ENCODE assay signal across 8 cellular contexts in genomic region chr14:50532502-50533313, GRCh38. TPM values are rescaled to one million over a fixed set of nuclear protein-coding genes. Genes with fewer than 3 reads are reported as not detected.
A peak's percentile ranks its signal among the peaks of the same experiment; 100 is the strongest.
DNase-seq lines count a peak whose midpoint lies in the region; FAIRE-seq and TF ChIP-seq lines count a peak whose summit lies in the region.

TSS of gene MAP4K5 (minus strand) at chr14:50532569. CDS start at chr14:50532049, 520 bp downstream.

- H3K4ac ChIP-seq in H1 (replicated peaks; ENCODE audit: insufficient read length, low read depth, low read length) = peak within 1 kb of the TSS; percentile 89
- H3K4ac ChIP-seq in mesendoderm (ENCODE audit: low read depth, low read length) = peak within 1 kb of the TSS; percentile 77

- H2BK120ac ChIP-seq in H1 (replicated peaks; ENCODE audit: low read depth, low read length) = no peak within 1 kb of the TSS
- no peak within 1 kb of the TSS for H2BK120ac ChIP-seq in mesendoderm (ENCODE audit: low read depth, low read length)

- H4K20me1 ChIP-seq in H1 (replicated peaks in 1 of 2; ENCODE audit: control insufficient read depth in 1 of 2, insufficient read depth in 2 of 2, low read length in 2 of 2) = peaks cover 0 to 5% of the 10 kb centered on the region in 2 experiments

- peak within 1 kb of the TSS; percentile 90 for H4K91ac ChIP-seq in H1 (replicated peaks; ENCODE audit: insufficient read length, low read length)

- CTCF ChIA-PET in Caco-2 (lab: Charles Lee) (interaction anchor here (0.5 to 1.1 kb wide), 4 partner anchors 91 to 680 kb away, joined by 3 to 14 read pairs (median 4); partner anchors contain the start of gene NEMF), H1 (lab: Charles Lee; ENCODE audit: partially characterized antibody) (interaction anchor here (0.6 to 1.6 kb wide), 9 partner anchors 22 to 386 kb away, joined by 3 to 5 read pairs (median 3); partner anchors contain the start of gene CDKL1)

- H3K56ac ChIP-seq in H1 (replicated peaks; ENCODE audit: insufficient read length, low read depth, low read length) (peak within 1 kb of the TSS; percentile 72), mesendoderm (ENCODE audit: low read length) (peak within 1 kb of the TSS; percentile 99)

- peak within 1 kb of the TSS; percentile 82 for H3K4me3 Mint-ChIP-seq in Caco-2 (ENCODE audit: unreplicated experiment)

- H3K27me3 ChIP-seq in Caco-2 (replicated peaks; ENCODE audit: control insufficient read depth, insufficient read depth, low read length) = no peaks in the 10 kb centered on the region
- H3K27me3 ChIP-seq in H1 (replicated peaks in 1 of 4; ENCODE audit: control insufficient read depth in 3 of 4, extremely low read depth in 1 of 4, insufficient read depth in 3 of 4, low read length in 3 of 4) = no peaks in the 10 kb centered on the region
- no peaks in the 10 kb centered on the region for H3K27me3 ChIP-seq in mesendoderm (ENCODE audit: insufficient read depth, low read length, poor library complexity)

- TF ChIP-seq RAD21 in H1 (IDR thresholded peaks at IDR 0.05 in 1 of 2, conservative IDR thresholded peaks at IDR 0.05 in 1 of 2; ENCODE audit: low read depth in 2 of 2, low read length in 2 of 2) = peak; percentile 91 to 96

- peaks cover 14% of the 10 kb centered on the region for H3K4me1 ChIP-seq in Caco-2
- H3K4me1 ChIP-seq in H1 (replicated peaks in 1 of 4; ENCODE audit: control insufficient read depth in 3 of 4, insufficient read depth in 4 of 4, low read length in 3 of 4) = peaks cover 0 to 6% (median 5%) of the 10 kb centered on the region in 4 experiments; a peak in 3 of 7 replicates
- peaks cover 6% of the 10 kb centered on the region for H3K4me1 ChIP-seq in mesendoderm (ENCODE audit: control insufficient read depth, low read depth, low read length)

- peak within 1 kb of the TSS; percentile 58 to 93 (median 78) for H3K9ac ChIP-seq in H1 (replicated peaks in 1 of 4; ENCODE audit: extremely low read depth in 1 of 4, low read depth in 3 of 4, low read length in 3 of 4)
- peak within 1 kb of the TSS; percentile 96 for H3K9ac ChIP-seq in mesendoderm (ENCODE audit: low read length)

- H3K4me2 ChIP-seq in H1 (ENCODE audit: insufficient read depth in 1 of 2, low read depth in 2 of 2, low read length in 2 of 2) (peak within 1 kb of the TSS; percentile 77 to 88), mesendoderm (ENCODE audit: low read length) (peak within 1 kb of the TSS; percentile 100)

- H2BK20ac ChIP-seq in H1 (ENCODE audit: low read length) = peak within 1 kb of the TSS; percentile 89

- H2BK5ac ChIP-seq in H1 (ENCODE audit: low read depth, low read length) (peak within 1 kb of the TSS; percentile 91), mesendoderm (ENCODE audit: low read length) (no peak within 1 kb of the TSS)

- 1% methylated on average over 23 of the region's 61 CpGs; no CpG with 5 or more reads in 1 of the 2 experiments for WGBS in H1 (ENCODE audit: extremely low coverage in 1 of 2, insufficient coverage in 1 of 2, insufficient read length in 1 of 2, insufficient replicate concordance in 2 of 2, low coverage in 1 of 2, low lambda C conversion rate in 2 of 2, missing lambda C conversion rate in 1 of 2), 2 experiments
- WGBS in mesendoderm (ENCODE audit: extremely low coverage, insufficient coverage, low lambda C conversion rate) = no CpG with 5 or more reads among the region's 61 CpGs

- H3K79me2 ChIP-seq in H1 (ENCODE audit: control insufficient read depth in 1 of 2, insufficient read depth in 2 of 2, low read length in 2 of 2) = peaks cover 5 to 41% of the 10 kb centered on the region in 2 experiments
- peaks cover 32% of the 10 kb centered on the region for H3K79me2 ChIP-seq in mesendoderm (ENCODE audit: control insufficient read depth, insufficient read depth, low read length)

- peak within 1 kb of the TSS; percentile 99 for H2AFZ ChIP-seq in H1 (ENCODE audit: low read length)

- H2AK5ac ChIP-seq in H1 (ENCODE audit: low read depth, low read length) (no peak within 1 kb of the TSS), mesendoderm (ENCODE audit: low read length) (no peak within 1 kb of the TSS)

- peaks cover 2% of the 10 kb centered on the region for H3K27me3 Mint-ChIP-seq in Caco-2 (ENCODE audit: insufficient read depth, unreplicated experiment)

- peak within 1 kb of the TSS; percentile 63 for H3K27ac Mint-ChIP-seq in Caco-2 (ENCODE audit: unreplicated experiment)

- H3K36me3 ChIP-seq in Caco-2 (ENCODE audit: control insufficient read depth, insufficient read depth, low read length) = no peaks in the 10 kb centered on the region
- no peaks in the 10 kb centered on the region; a peak in 1 of 8 replicates for H3K36me3 ChIP-seq in H1 (ENCODE audit: control insufficient read depth in 2 of 4, insufficient read depth in 4 of 4, low read length in 3 of 4)
- no peaks in the 10 kb centered on the region for H3K36me3 ChIP-seq in mesendoderm (ENCODE audit: control insufficient read depth, insufficient read depth, low read length)

- DNase-seq in Caco-2 = peak; percentile 91 to 94
- DNase-seq in GM20000 (ENCODE audit: low spot score) = peak; percentile 93
- DNase-seq in HT-29 (ENCODE audit: low spot score) = peak; percentile 84
- DNase-seq in NK-92 (lab: John Stamatoyannopoulos, UW; ENCODE audit: unreplicated experiment) = peak; percentile 7
- DNase-seq in activated CD8-positive, alpha-beta memory T cell treated with anti-CD3 and anti-CD28 coated beads for 48 hours (ENCODE audit: low read depth in 2 of 3, low spot score in 2 of 3) = peak; percentile 72 to 84 (median 78)
- peak; percentile 69 to 90 for DNase-seq in H1 (ENCODE audit: low read depth in 1 of 2, low spot score in 2 of 2)
- peak; percentile 92 for DNase-seq in mesendoderm
- peak; percentile 86 for DNase-seq in stimulated activated CD8-positive, alpha-beta memory T cell treated with anti-CD3 and anti-CD28 coated beads, Interleukin-12 subunit alpha, Interleukin-12 subunit beta, amount 100 ng/mL, for 4 hours (ENCODE audit: low read depth)

- intact Hi-C loops in Caco-2 (cut with micrococcal nuclease; ENCODE audit: unreplicated experiment) = loop anchor here (1.0 to 5.0 kb wide), 6 partner anchors 135 to 665 kb away; partner anchors contain the start of genes CDKL1 and VCPKMT

- no peak for FAIRE-seq in H1 (lab: Jason Lieb, UNC)

- H3K36me3 Mint-ChIP-seq in Caco-2 (ENCODE audit: insufficient read depth, unreplicated experiment) = no peaks in the 10 kb centered on the region

- no peak within 1 kb of the TSS for H3K14ac ChIP-seq in H1 (ENCODE audit: insufficient read length)

- H2BK12ac ChIP-seq in H1 (ENCODE audit: low read depth, low read length) = peak within 1 kb of the TSS; percentile 86; the same call in 1 of the 2 replicates

- H3K23me2 ChIP-seq in H1 (ENCODE audit: low read depth, low read length) = peaks cover 11% of the 10 kb centered on the region

- POLR2A ChIA-PET in Caco-2 (lab: Charles Lee) (interaction anchor here (0.9 kb wide), 1 partner anchor 212 kb away, joined by 3 read pairs; no protein-coding TSS in a partner anchor), H1 (lab: Charles Lee; ENCODE audit: partially characterized antibody) (interaction anchor here (0.9 to 1.7 kb wide), 6 partner anchors 15 to 221 kb away, joined by 3 to 10 read pairs (median 4); partner anchors contain the start of gene CDKL1)

- peaks cover 5% of the 10 kb centered on the region; the same call in 1 of the 2 replicates for H3K9me3 ChIP-seq in Caco-2
- peaks cover 0 to 6% of the 10 kb centered on the region in 2 experiments; a peak in 1 of 4 replicates for H3K9me3 ChIP-seq in H1 (ENCODE audit: insufficient read depth in 2 of 2, low read depth in 1 of 2, low read length in 1 of 2)

- H3K79me1 ChIP-seq in H1 (ENCODE audit: low read depth, low read length) (no peaks in the 10 kb centered on the region), mesendoderm (ENCODE audit: low read length) (peaks cover 6% of the 10 kb centered on the region)

- peak within 1 kb of the TSS; percentile 99 for H3K18ac ChIP-seq in H1 (ENCODE audit: extremely low read depth, low read length)
- peak within 1 kb of the TSS; percentile 91 for H3K18ac ChIP-seq in mesendoderm (ENCODE audit: low read length)

- peaks cover 22% of the 10 kb centered on the region for H3K4me1 Mint-ChIP-seq in Caco-2 (ENCODE audit: low read depth, unreplicated experiment)

- TF ChIP-seq EP300 in H1 (IDR thresholded peaks at IDR 0.05; ENCODE audit: borderline replicate concordance in 1 of 2, low read depth in 2 of 2, low read length in 2 of 2) = peak in 1 of 2 experiments; percentile 83; a peak in 1 of 3 replicates

- peak within 1 kb of the TSS; percentile 92 for H3K4me3 ChIP-seq in Caco-2 (ENCODE audit: low read depth, low read length)
- H3K4me3 ChIP-seq in H1 (ENCODE audit: extremely low read depth in 1 of 4, insufficient read depth in 2 of 4, low read depth in 3 of 4, low read length in 4 of 4) = peak within 1 kb of the TSS; percentile 75 to 91 (median 86)
- peak within 1 kb of the TSS; percentile 83 for H3K4me3 ChIP-seq in mesendoderm (ENCODE audit: low read length)

- H2BK15ac ChIP-seq in H1 (ENCODE audit: low read length) = peak within 1 kb of the TSS; percentile 66; the same call in 1 of the 2 replicates
- H2BK15ac ChIP-seq in mesendoderm (replicated peaks; ENCODE audit: low read depth) = peak within 1 kb of the TSS; percentile 39

- peak; percentile 80 to 95 for TF ChIP-seq CTCF in Caco-2 (IDR thresholded peaks at IDR 0.05; ENCODE audit: insufficient read depth in 1 of 2, low read depth in 1 of 2, low read length in 1 of 2, severe bottlenecking in 1 of 2, unreplicated experiment in 1 of 2)
- TF ChIP-seq CTCF in GM20000 (IDR thresholded peaks at IDR 0.05; ENCODE audit: extremely low read depth, missing control alignments) = peak; percentile 93
- TF ChIP-seq CTCF in H1 (IDR thresholded peaks at IDR 0.05; ENCODE audit: control extremely low read depth in 1 of 3, insufficient read depth in 1 of 3, low read depth in 1 of 3, low read length in 3 of 3) = peak; percentile 81 to 91 (median 83)

- TF ChIP-seq POLR2A in H1 (IDR thresholded peaks at IDR 0.05; ENCODE audit: control extremely low read depth in 1 of 2, low read depth in 2 of 2, low read length in 2 of 2) = peak in 1 of 2 experiments; percentile 15; a peak in 1 of 3 replicates

- peaks cover 16% of the 10 kb centered on the region for H3K9me3 Mint-ChIP-seq in Caco-2 (ENCODE audit: unreplicated experiment)

- H3K23ac ChIP-seq in H1 (ENCODE audit: insufficient read length) (no peak within 1 kb of the TSS), mesendoderm (ENCODE audit: low read length) (peak within 1 kb of the TSS; percentile 91)

- H3K27ac ChIP-seq in H1 (ENCODE audit: low read depth, low read length) (peak within 1 kb of the TSS; percentile 86), mesendoderm (ENCODE audit: low read depth, low read length) (peak within 1 kb of the TSS; percentile 90)

- H4K5ac ChIP-seq in H1 (ENCODE audit: insufficient read length, low read depth, low read length) = peak within 1 kb of the TSS; percentile 94
- H4K5ac ChIP-seq in mesendoderm (ENCODE audit: low read length) = no peak within 1 kb of the TSS

- no TSS peak for BruUV-seq in Caco-2 (replicated peaks; lab: Mats Ljungman, UMichigan)

- H4K8ac ChIP-seq in H1 (ENCODE audit: extremely low read depth, insufficient read depth, low read length) = peak within 1 kb of the TSS; percentile 97
- H4K8ac ChIP-seq in mesendoderm (ENCODE audit: low read depth, low read length) = peak within 1 kb of the TSS; percentile 95

RNA-seq across cellular contexts. Expression of gene MAP4K5, which starts in this region (rescaled TPM):
- total RNA-seq in Caco-2 (2022) = 48.4 and 48.6 TPM in 2 replicates
- total RNA-seq in HT-29 (2014; rRNA removed; shearing (Covaris generic)) = 29.2 and 34.1 TPM in 2 replicates
- 34.5 and 35.3 TPM in 2 replicates for total RNA-seq in H1 (2021; fragmentation: NEBNext Ultra II Directional; extraction: Animal tissue kit (Norgen Biotek cat#: 25700))
- polyA plus RNA-seq in H1 (2011; rRNA removed) = 7.6 and 9.2 TPM in 2 replicates
- polyA plus RNA-seq in H1 (2011; cell fraction: cytosol; rRNA removed) = 12.8 TPM
- polyA plus RNA-seq in H1 (2011; cell fraction: nucleus; rRNA removed) = 20.2 TPM
- 9.0 to 16.8 TPM (median 12.9 TPM) in 4 replicates for polyA plus RNA-seq in H1 (2012, experiment 1 of 2)
- 0.92 TPM for polyA plus RNA-seq in H1 (2012, experiment 2 of 2)
- 19.2 TPM for polyA plus RNA-seq in H1 (2013, experiment 1 of 2)
- 18.2 TPM for polyA plus RNA-seq in H1 (2013, experiment 2 of 2)
- polyA minus RNA-seq in H1 (2011; rRNA and poly(A)+ RNA removed) = 9.2 and 12.0 TPM in 2 replicates
- 13.9 TPM for polyA minus RNA-seq in H1 (2011; cell fraction: cytosol; rRNA and poly(A)+ RNA removed)
- 43.1 TPM for polyA minus RNA-seq in H1 (2011; cell fraction: nucleus; rRNA and poly(A)+ RNA removed)
- polyA plus RNA-seq in mesendoderm (2013, experiment 1 of 2) = 23.3 TPM
- polyA plus RNA-seq in mesendoderm (2013, experiment 2 of 2) = 22.9 TPM

Comparison
In these comparisons a context has a peak if more than half of its experiments do, and no peak if none do; other contexts are left out.
1. Peak in every context shown above with its lines: DNase-seq, H3K4me3 ChIP-seq and H3K27ac ChIP-seq.
2. DNase-seq: peak in every context shown above with its lines; median percentile 93 in GM20000; 92 in Caco-2; 92 in mesendoderm; 86 in stimulated activated CD8-positive, alpha-beta memory T cell treated with anti-CD3 and anti-CD28 coated beads, Interleukin-12 subunit alpha, Interleukin-12 subunit beta, amount 100 ng/mL, for 4 hours; 84 in HT-29; 80 in H1; 78 in activated CD8-positive, alpha-beta memory T cell treated with anti-CD3 and anti-CD28 coated beads for 48 hours; 7 in NK-92.